In the genomic region with DNA sequence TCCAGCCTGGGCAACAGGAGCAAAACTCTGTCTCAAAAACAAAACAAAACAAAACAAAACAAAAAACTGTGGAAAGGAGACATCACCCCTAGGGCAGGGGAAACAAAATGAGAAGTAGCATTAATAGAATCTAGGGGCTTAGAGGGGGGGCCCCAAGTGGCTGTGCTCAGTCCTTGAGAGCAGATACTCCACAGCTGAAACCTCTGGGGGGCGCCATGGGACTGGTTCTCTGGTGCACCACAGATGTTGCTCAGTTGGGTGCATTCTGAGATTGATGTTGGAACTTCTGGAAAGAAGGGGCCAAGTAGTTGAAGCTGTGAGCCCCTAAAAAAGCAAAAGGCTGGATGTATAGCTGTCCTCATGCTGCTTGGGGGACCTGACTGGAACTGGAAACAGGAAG, we compare ENCODE assay signal across 9 cellular contexts. TPM values are rescaled to one million over a fixed set of nuclear protein-coding genes. Genes with fewer than 3 reads are reported as not detected.
DNase-seq lines count a peak whose midpoint lies in the region; ATAC-seq and TF ChIP-seq lines count a peak whose summit lies in the region.
"Had no signal": no experiment of that assay in that cellular context is flagged by ENCODE, and none has a peak within 500 bp of the region (broad histone marks: within the 10 kb centered on the region; RNA-seq: fewer than 3 reads in every experiment).

No MANE protein-coding gene starts in this region.

- H3K4me3 Mint-ChIP-seq in CD8-positive, alpha-beta memory T cell = no peak overlapping the region
- no peak overlapping the region for H3K4me3 Mint-ChIP-seq in T-helper 17 cell

- no peak overlapping the region for H3K27ac ChIP-seq in CD8-positive, alpha-beta memory T cell (ENCODE audit: low read depth, low read length)
- H3K27ac ChIP-seq in brain microvascular endothelial cell = no peak overlapping the region
- no peak overlapping the region for H3K27ac ChIP-seq in spleen
- H3K27ac ChIP-seq: ovary had no signal

- CTCF ChIA-PET in CD8-positive, alpha-beta memory T cell (lab: Charles Lee) = interaction anchor here (0.8 to 1.4 kb wide), 5 partner anchors 10 to 170 kb away, joined by 3 to 5 read pairs (median 4); no protein-coding TSS in a partner anchor

- H3K27me3 ChIP-seq in CD8-positive, alpha-beta memory T cell (ENCODE audit: insufficient read depth, low read length, poor library complexity, severe bottlenecking) = no peaks in the 10 kb centered on the region
- H3K27me3 ChIP-seq in brain microvascular endothelial cell (replicated peaks) = no peaks in the 10 kb centered on the region
- no peaks in the 10 kb centered on the region for H3K27me3 ChIP-seq in spleen (replicated peaks in 1 of 7)
- H3K27me3 ChIP-seq: ovary had no signal

- DNase-seq in CD8-positive, alpha-beta memory T cell = peak; percentile 47 to 78 (median 53)
- DNase-seq in T-helper 17 cell (peak; percentile 34 to 65 (median 37)), brain microvascular endothelial cell (no peak), spleen (peak; percentile 77), NCI-H2227 (lab: John Stamatoyannopoulos, UW; ENCODE audit: unreplicated experiment) (no peak), GM19238 (ENCODE audit: insufficient read length, low spot score) (no peak)
- DNase-seq: ovary had no signal

- POLR2A ChIA-PET in CD8-positive, alpha-beta memory T cell (lab: Charles Lee) = no interaction called here

- in situ Hi-C loops in brain microvascular endothelial cell (cut with HindIII; ENCODE audit: low pct_ligation_motif_present, low sequenced_read_pairs) = no loop called here

- H3K36me3 ChIP-seq in CD8-positive, alpha-beta memory T cell (ENCODE audit: insufficient read depth, low read length) = no peaks in the 10 kb centered on the region
- H3K36me3 ChIP-seq in brain microvascular endothelial cell (replicated peaks) (no peaks in the 10 kb centered on the region), spleen (no peaks in the 10 kb centered on the region)
- H3K36me3 ChIP-seq: ovary had no signal

- H3K9me3 Mint-ChIP-seq in CD8-positive, alpha-beta memory T cell = peaks cover 0 to 10% (median 7%) of the 10 kb centered on the region in 5 donors

- H3K4me3 ChIP-seq in CD8-positive, alpha-beta memory T cell (ENCODE audit: low read length) = no peak overlapping the region
- H3K4me3 ChIP-seq in brain microvascular endothelial cell (ENCODE audit: low read depth, low read length) (no peak overlapping the region), spleen (no peak overlapping the region)
- H3K4me3 ChIP-seq: ovary had no signal

- H3K4me1 ChIP-seq in CD8-positive, alpha-beta memory T cell (ENCODE audit: insufficient read depth, low read length) = no peaks in the 10 kb centered on the region
- H3K4me1 ChIP-seq in spleen = no peaks in the 10 kb centered on the region

- WGBS in spleen, 5 donors = 27 to 53% (median 44%) methylated on average over 1 of the region's 1 CpG

- ATAC-seq in T-helper 17 cell (peak; percentile 85), HG03039 (IDR thresholded peaks at IDR 0.05; ENCODE audit: unreplicated experiment) (no peak), HG02678 (IDR thresholded peaks at IDR 0.05; ENCODE audit: unreplicated experiment) (no peak)

- H3K36me3 Mint-ChIP-seq in CD8-positive, alpha-beta memory T cell = peaks cover 0 to 5% (median 0%) of the 10 kb centered on the region in 3 donors
- no peaks in the 10 kb centered on the region for H3K36me3 Mint-ChIP-seq in T-helper 17 cell (ENCODE audit: low read depth)

- H3K4me1 Mint-ChIP-seq in CD8-positive, alpha-beta memory T cell = peaks cover 0 to 4% (median 3%) of the 10 kb centered on the region in 3 donors
- H3K4me1 Mint-ChIP-seq in T-helper 17 cell = peaks cover 6% of the 10 kb centered on the region

- no peak overlapping the region for H3K27ac Mint-ChIP-seq in CD8-positive, alpha-beta memory T cell
- H3K27ac Mint-ChIP-seq in T-helper 17 cell = peak overlapping the region; percentile 72

- H3K27me3 Mint-ChIP-seq in CD8-positive, alpha-beta memory T cell = no peaks in the 10 kb centered on the region
- H3K27me3 Mint-ChIP-seq in T-helper 17 cell = peaks cover 5% of the 10 kb centered on the region

- no peaks in the 10 kb centered on the region for H3K9me3 ChIP-seq in CD8-positive, alpha-beta memory T cell (ENCODE audit: low read length)
- no peaks in the 10 kb centered on the region for H3K9me3 ChIP-seq in T-helper 17 cell (ENCODE audit: control insufficient read depth, low read length, poor library complexity, severe bottlenecking)
- H3K9me3 ChIP-seq in spleen = peaks cover 0 to 21% (median 15%) of the 10 kb centered on the region in 8 donors
- H3K9me3 ChIP-seq: ovary had no signal

- TF ChIP-seq CTCF in brain microvascular endothelial cell (IDR thresholded peaks at IDR 0.05; ENCODE audit: low read depth, low read length, missing control alignments) (peak; percentile 38), spleen (IDR thresholded peaks at IDR 0.05 in 8 of 11, conservative IDR thresholded peaks at IDR 0.05 in 3 of 11) (peak in 4 of 11 experiments; percentile 14 to 32 (median 20))

- no peak for TF ChIP-seq POLR2A in spleen (IDR thresholded peaks at IDR 0.05)

- intact Hi-C loops in spleen (cut with DNase I; ENCODE audit: low total_unique reads) = no loop called here

RNA-seq across cellular contexts. Expression of gene SYNE2, which starts 11.8 kb away (rescaled TPM):
- total RNA-seq in CD8-positive, alpha-beta memory T cell = 10 to 100 TPM; 45.2 to 45.6 TPM
- polyA plus RNA-seq in CD8-positive, alpha-beta memory T cell = 104 TPM
- total RNA-seq in T-helper 17 cell (100 to 1,000 TPM; 206 to 223 TPM), spleen (100 to 1,000 TPM; 128 to 173 (median 154) TPM)
- polyA plus RNA-seq in spleen = 10 to 100 TPM; 16.0 to 25.5 (median 19.6) TPM

Comparison
In these comparisons a context has a peak if more than half of its experiments do, and no peak if none do; other contexts are left out.
1. DNase-seq: peak in CD8-positive, alpha-beta memory T cell (5 of 5), T-helper 17 cell (3 of 3) and spleen (single experiment); none in brain microvascular endothelial cell (single experiment), NCI-H2227 (single experiment) and GM19238 (single experiment).